ENCODE assay signal across 23 cellular contexts in the genomic region with DNA sequence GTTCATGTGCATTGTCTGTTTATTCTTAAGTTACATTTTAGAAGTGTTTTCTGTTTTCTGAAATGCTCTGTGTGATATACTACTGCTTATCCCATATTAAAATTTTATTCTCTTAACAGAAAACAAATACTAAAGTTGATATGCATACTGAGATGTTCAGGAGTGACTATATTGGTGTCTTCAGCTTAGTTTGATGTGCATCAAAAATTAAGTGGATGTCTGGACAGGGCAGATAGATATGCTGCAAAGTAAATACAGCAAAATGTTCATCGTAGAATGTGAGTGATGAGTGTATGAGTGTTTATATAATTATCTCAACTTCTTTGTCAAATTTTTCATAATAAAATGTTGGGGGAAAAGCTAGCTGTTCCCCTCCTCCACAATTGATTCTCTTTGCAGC. TPM values are rescaled to one million over a fixed set of nuclear protein-coding genes. Genes with fewer than 3 reads are reported as not detected.
DNase-seq lines count a peak whose midpoint lies in the region; ATAC-seq and TF ChIP-seq lines count a peak whose summit lies in the region.
"Had no signal": no experiment of that assay in that cellular context is flagged by ENCODE, and none has a peak within 500 bp of the region (broad histone marks: within the 10 kb centered on the region; RNA-seq: fewer than 3 reads in every experiment).

No MANE protein-coding gene starts in this region.

- H3K4me1 ChIP-seq in A673 (ENCODE audit: insufficient read depth, low read length, poor library complexity, severe bottlenecking) (peaks cover 87% of the 10 kb centered on the region), Peyer's patch (peaks cover 0 to 58% (median 11%) of the 10 kb centered on the region in 4 donors)

- no peaks in the 10 kb centered on the region for H3K27me3 Mint-ChIP-seq in Calu3 (ENCODE audit: unreplicated experiment)
- H3K27me3 Mint-ChIP-seq in WTC11 (ENCODE audit: low read depth) = no peaks in the 10 kb centered on the region
- H3K27me3 Mint-ChIP-seq in memory B cell = no peaks in the 10 kb centered on the region

- H3K27ac Mint-ChIP-seq in Calu3 (ENCODE audit: unreplicated experiment) = peak overlapping the region; percentile 25
- H3K27ac Mint-ChIP-seq in WTC11 = peak overlapping the region; percentile 18; the same call in 1 of the 2 replicates
- peak overlapping the region; percentile 66 for H3K27ac Mint-ChIP-seq in memory B cell
- H3K27ac Mint-ChIP-seq: T-helper 2 cell treated with Interferon-gamma antibody and Interleukin-4, amounts not matched to agents 5 μg/mL and 100 μg/mL, for 36 hours had no signal

- H3K4me3 Mint-ChIP-seq in Calu3 (ENCODE audit: low read depth, unreplicated experiment) (no peak overlapping the region), WTC11 (no peak overlapping the region), memory B cell (no peak overlapping the region)
- H3K4me3 Mint-ChIP-seq: T-helper 2 cell treated with Interferon-gamma antibody and Interleukin-4, amounts not matched to agents 5 μg/mL and 100 μg/mL, for 36 hours had no signal

- TF ChIP-seq CTCF in A673 (conservative IDR thresholded peaks at IDR 0.05; ENCODE audit: low read depth, low read length) (no peak), Calu3 (IDR thresholded peaks at IDR 0.05; ENCODE audit: unreplicated experiment) (no peak), WTC11 (IDR thresholded peaks at IDR 0.05) (no peak), Peyer's patch (IDR thresholded peaks at IDR 0.05) (no peak)

- ATAC-seq in WTC11 (no peak), memory B cell (ENCODE audit: low read depth) (no peak), HG03159 (IDR thresholded peaks at IDR 0.05; ENCODE audit: unreplicated experiment) (no peak)

- intact Hi-C loops in A673 (cut with micrococcal nuclease; ENCODE audit: unreplicated experiment) (loop anchor here (10.0 kb wide), 1 partner anchor 222 kb away; the partner anchor contains the start of gene RAB31), Calu3 (cut with micrococcal nuclease; ENCODE audit: unreplicated experiment) (loop anchor here (10.0 kb wide), 2 partner anchors 142 to 332 kb away; no protein-coding TSS in a partner anchor)

- peak overlapping the region; percentile 45 for H3K27ac ChIP-seq in A673 (ENCODE audit: low read depth, low read length, poor library complexity, severe bottlenecking)
- H3K27ac ChIP-seq in Peyer's patch = peak overlapping the region in 1 of 4 donors; percentile 18
- H3K27ac ChIP-seq: right lobe of liver, SJSA1 had no signal

- POLR2A ChIA-PET in A673 (lab: Charles Lee; ENCODE audit: low non-redundant PET) (no interaction called here), WTC11 (lab: Charles Lee) (no interaction called here)

- BruUV-seq in A673 (replicated peaks; lab: Mats Ljungman, UMichigan) (no TSS peak), Calu3 (replicated peaks; lab: Mats Ljungman, UMichigan) (no TSS peak)

- H3K9me3 ChIP-seq in A673 (ENCODE audit: low read depth, low read length, poor library complexity, severe bottlenecking) (no peaks in the 10 kb centered on the region), Peyer's patch (no peaks in the 10 kb centered on the region)
- H3K9me3 ChIP-seq: esophagus squamous epithelium, mucosa of descending colon, right lobe of liver, SJSA1, transverse colon had no signal

- CTCF ChIA-PET in A673 (lab: Charles Lee) (no interaction called here), Calu3 (lab: Charles Lee) (interaction anchor here (0.7 kb wide), 1 partner anchor 13 kb away, joined by 3 read pairs; the partner anchor contains the start of gene VAPA), WTC11 (lab: Charles Lee) (interaction anchor here (0.6 to 1.5 kb wide), 2 partner anchors 24 to 320 kb away, joined by 4 to 5 read pairs; no protein-coding TSS in a partner anchor)

- H3K27me3 ChIP-seq in A673 (replicated peaks; ENCODE audit: insufficient read depth, low read depth, low read length, poor library complexity) (no peaks in the 10 kb centered on the region), Peyer's patch (no peaks in the 10 kb centered on the region)
- H3K27me3 ChIP-seq: esophagus squamous epithelium, right lobe of liver, SJSA1, transverse colon had no signal

- H3K4me1 Mint-ChIP-seq in Calu3 (ENCODE audit: low read depth, unreplicated experiment) (peaks cover 44% of the 10 kb centered on the region), WTC11 (peaks cover 71% of the 10 kb centered on the region), memory B cell (peaks cover 34% of the 10 kb centered on the region)

- H3K4me3 ChIP-seq in A673 (ENCODE audit: low read depth, low read length, poor library complexity, severe bottlenecking) = peak overlapping the region; percentile 3
- H3K4me3 ChIP-seq in Peyer's patch = no peak overlapping the region
- H3K4me3 ChIP-seq: esophagus squamous epithelium, mucosa of descending colon, right lobe of liver, SJSA1, transverse colon had no signal

- H3K36me3 Mint-ChIP-seq in Calu3 (ENCODE audit: insufficient read depth, unreplicated experiment) = no peaks in the 10 kb centered on the region
- peaks cover 3% of the 10 kb centered on the region for H3K36me3 Mint-ChIP-seq in WTC11
- H3K36me3 Mint-ChIP-seq in memory B cell = no peaks in the 10 kb centered on the region

- no peak for DNase-seq in A673 (ENCODE audit: low spot score)
- no peak for DNase-seq in Calu3
- no peak for DNase-seq in WTC11 (ENCODE audit: low spot score)
- no peak for DNase-seq in memory B cell (ENCODE audit: low spot score in 2 of 2)
- no peak for DNase-seq in GOT3 (lab: John Stamatoyannopoulos, UW)
- no peak for DNase-seq in SKM-1 treated with dmso at 0.1 percent for 144 hours (lab: John Stamatoyannopoulos, UW; ENCODE audit: unreplicated experiment)
- no peak for DNase-seq in Peyer's patch
- DNase-seq: activated CD4-positive, CD25-positive, alpha-beta regulatory T cell treated with anti-CD3 and anti-CD28 coated beads, Interleukin-2, amount 50 U/mL, for 72 hours; activated effector memory CD4-positive, alpha-beta T cell treated with Interleukin-2 at 50 U/mL for 16 hours; amygdala; effector CD4-positive, alpha-beta T cell; esophagus squamous epithelium; left colon; mucosa of descending colon; NCI-H146; NCI-H748 treated with DMSO at 0.1 percent for 48 hours; occipital lobe; right lobe of liver; stimulated activated naive CD8-positive, alpha-beta T cell treated with anti-CD3 and anti-CD28 coated beads, Interleukin-15, Interleukin-2, amounts not matched to agents 100 U/mL and 50 U/mL, for 24 hours; transverse colon had no signal

- H3K9me3 Mint-ChIP-seq in Calu3 (ENCODE audit: low read depth, unreplicated experiment) (no peaks in the 10 kb centered on the region), WTC11 (no peaks in the 10 kb centered on the region), memory B cell (no peaks in the 10 kb centered on the region)
- H3K9me3 Mint-ChIP-seq: T-helper 2 cell treated with Interferon-gamma antibody and Interleukin-4, amounts not matched to agents 5 μg/mL and 100 μg/mL, for 36 hours had no signal

- TF ChIP-seq POLR2A in Peyer's patch (IDR thresholded peaks at IDR 0.05) = no peak

- H3K36me3 ChIP-seq in A673 (ENCODE audit: insufficient read depth, low read length, poor library complexity, severe bottlenecking) (peaks cover 2% of the 10 kb centered on the region), Peyer's patch (no peaks in the 10 kb centered on the region)

TF ChIP-seq in WTC11, 78 proteins besides CTCF, POLR2A, EP300 and RAD21 (continues in another document):
- TF ChIP-seq, protein P1, sequence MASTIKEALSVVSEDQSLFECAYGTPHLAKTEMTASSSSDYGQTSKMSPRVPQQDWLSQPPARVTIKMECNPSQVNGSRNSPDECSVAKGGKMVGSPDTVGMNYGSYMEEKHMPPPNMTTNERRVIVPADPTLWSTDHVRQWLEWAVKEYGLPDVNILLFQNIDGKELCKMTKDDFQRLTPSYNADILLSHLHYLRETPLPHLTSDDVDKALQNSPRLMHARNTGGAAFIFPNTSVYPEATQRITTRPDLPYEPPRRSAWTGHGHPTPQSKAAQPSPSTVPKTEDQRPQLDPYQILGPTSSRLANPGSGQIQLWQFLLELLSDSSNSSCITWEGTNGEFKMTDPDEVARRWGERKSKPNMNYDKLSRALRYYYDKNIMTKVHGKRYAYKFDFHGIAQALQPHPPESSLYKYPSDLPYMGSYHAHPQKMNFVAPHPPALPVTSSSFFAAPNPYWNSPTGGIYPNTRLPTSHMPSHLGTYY (CRISPR knock-in tag; IDR thresholded peaks at IDR 0.05) = no peak
- TF ChIP-seq SMAD4 (CRISPR knock-in tag; IDR thresholded peaks at IDR 0.05) (no peak), ESRRA (CRISPR knock-in tag; IDR thresholded peaks at IDR 0.05; ENCODE audit: borderline replicate concordance) (no peak), ZMAT4 (CRISPR knock-in tag; IDR thresholded peaks at IDR 0.05) (no peak), SMAD3 (CRISPR knock-in tag; IDR thresholded peaks at IDR 0.05; ENCODE audit: borderline replicate concordance) (no peak), SP1 (CRISPR knock-in tag; conservative IDR thresholded peaks at IDR 0.05) (no peak), GABPB1 (CRISPR knock-in tag; IDR thresholded peaks at IDR 0.05) (no peak), ZNF219 (CRISPR knock-in tag; IDR thresholded peaks at IDR 0.05; ENCODE audit: borderline replicate concordance) (no peak), PRRX2 (CRISPR knock-in tag; IDR thresholded peaks at IDR 0.05) (no peak), CREB1 (CRISPR knock-in tag; IDR thresholded peaks at IDR 0.05) (no peak), JAZF1 (CRISPR knock-in tag; IDR thresholded peaks at IDR 0.05) (no peak)
- TF ChIP-seq, protein P2, sequence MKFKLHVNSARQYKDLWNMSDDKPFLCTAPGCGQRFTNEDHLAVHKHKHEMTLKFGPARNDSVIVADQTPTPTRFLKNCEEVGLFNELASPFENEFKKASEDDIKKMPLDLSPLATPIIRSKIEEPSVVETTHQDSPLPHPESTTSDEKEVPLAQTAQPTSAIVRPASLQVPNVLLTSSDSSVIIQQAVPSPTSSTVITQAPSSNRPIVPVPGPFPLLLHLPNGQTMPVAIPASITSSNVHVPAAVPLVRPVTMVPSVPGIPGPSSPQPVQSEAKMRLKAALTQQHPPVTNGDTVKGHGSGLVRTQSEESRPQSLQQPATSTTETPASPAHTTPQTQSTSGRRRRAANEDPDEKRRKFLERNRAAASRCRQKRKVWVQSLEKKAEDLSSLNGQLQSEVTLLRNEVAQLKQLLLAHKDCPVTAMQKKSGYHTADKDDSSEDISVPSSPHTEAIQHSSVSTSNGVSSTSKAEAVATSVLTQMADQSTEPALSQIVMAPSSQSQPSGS (CRISPR knock-in tag; IDR thresholded peaks at IDR 0.05; ENCODE audit: borderline replicate concordance, low read depth) = no peak

RNA-seq across cellular contexts. Expression of gene VAPA, which starts 13.2 kb away (rescaled TPM):
- 185 and 204 TPM in 2 replicates for total RNA-seq in A673 (2021)
- 196 and 227 TPM in 2 replicates for total RNA-seq in Calu3 (2022)
- total RNA-seq in WTC11 (2021) = 137 to 142 TPM (median 137 TPM) in 3 replicates
- total RNA-seq in Peyer's patch = 100 to 1,000 TPM; 155 to 232 (median 219) TPM

RNA-seq across cellular contexts. Expression of gene TXNDC2, which starts 41.2 kb away (rescaled TPM):
- 0.13 and 0.42 TPM in 2 replicates for total RNA-seq in A673 (2021)
- total RNA-seq in Calu3 (2022) = not detected in 2 replicates
- 0.09 to 0.26 TPM (median 0.14 TPM) in 3 replicates for total RNA-seq in WTC11 (2021)
- not detected for total RNA-seq in Peyer's patch
- total RNA-seq: left colon, occipital lobe, right lobe of liver had no signal
